In genomic region chr10:75195035-75195763, GRCh38 we compare ENCODE assay signal across 14 cellular contexts. TPM values are rescaled to one million over a fixed set of nuclear protein-coding genes. Genes with fewer than 3 reads are reported as not detected.
DNase-seq lines count a peak whose midpoint lies in the region; ATAC-seq and TF ChIP-seq lines count a peak whose summit lies in the region.
"Had no signal": no experiment of that assay in that cellular context is flagged by ENCODE, and none has a peak within 500 bp of the region (broad histone marks: within the 10 kb centered on the region; RNA-seq: fewer than 3 reads in every experiment).

No MANE protein-coding gene starts in this region.

- H2AFZ ChIP-seq in GM23248 = no peak overlapping the region

- TF ChIP-seq CTCF in fibroblast of pulmonary artery (IDR thresholded peaks at IDR 0.05; ENCODE audit: low read length, missing control alignments) (no peak), right lobe of liver (IDR thresholded peaks at IDR 0.05) (no peak)

- in situ Hi-C loops in GM23248 (cut with MboI) = no loop called here

- H3K27ac ChIP-seq in GM23248 (peak overlapping the region; percentile 36), urinary bladder (ENCODE audit: low read depth) (peak overlapping the region; percentile 48), right lobe of liver (no peak overlapping the region), SJCRH30 (no peak overlapping the region)

- H3K9me2 ChIP-seq in GM23248 (ENCODE audit: insufficient read depth) = no peaks in the 10 kb centered on the region

- H3F3A ChIP-seq in GM23248 (ENCODE audit: insufficient read depth) = peaks cover 21% of the 10 kb centered on the region; the same call in 1 of the 2 replicates

- H3K9ac ChIP-seq in GM23248 (no peak overlapping the region), adipocyte (ENCODE audit: low read length) (no peak overlapping the region)

- peak overlapping the region; percentile 28 for H3K4me2 ChIP-seq in GM23248 (ENCODE audit: unreplicated experiment)

- 0 out of 2 replicates have a peak, but pooled peaks cover 4% of the 10 kb centered on the region for H3K79me2 ChIP-seq in GM23248 (ENCODE audit: insufficient read depth)

- peaks cover 29% of the 10 kb centered on the region for H3K4me1 ChIP-seq in GM23248 (ENCODE audit: insufficient read depth)
- H3K4me1 ChIP-seq in adipocyte (ENCODE audit: control insufficient read depth, insufficient read depth, low read length) = peaks cover 44% of the 10 kb centered on the region
- no peaks in the 10 kb centered on the region for H3K4me1 ChIP-seq in urinary bladder (ENCODE audit: insufficient read depth)
- H3K4me1 ChIP-seq in right lobe of liver = peaks cover 0 to 8% (median 0%) of the 10 kb centered on the region in 4 donors
- H3K4me1 ChIP-seq in SJCRH30 = no peaks in the 10 kb centered on the region

- no peaks in the 10 kb centered on the region for H3K9me3 ChIP-seq in GM23248 (ENCODE audit: low read depth)
- no peaks in the 10 kb centered on the region for H3K9me3 ChIP-seq in adipocyte (ENCODE audit: control insufficient read depth, low read length)
- H3K9me3 ChIP-seq in right lobe of liver = no peaks in the 10 kb centered on the region
- no peaks in the 10 kb centered on the region for H3K9me3 ChIP-seq in SJCRH30 (replicated peaks)

- no peak for TF ChIP-seq POLR2A in right lobe of liver (IDR thresholded peaks at IDR 0.05)

- 84 to 88% methylated on average over 6 of the region's 6 CpGs for WGBS in GM23248 (ENCODE audit: low coverage in 1 of 2, low lambda C conversion rate in 2 of 2, missing lambda C conversion rate in 2 of 2), 2 experiments
- WGBS in urinary bladder = 33% methylated on average over 6 of the region's 6 CpGs
- 78% methylated on average over 6 of the region's 6 CpGs for WGBS in right lobe of liver (ENCODE audit: insufficient coverage, low coverage, low lambda C conversion rate, missing lambda C conversion rate)

- intact Hi-C loops in right lobe of liver (cut with DNase I) = no loop called here

- H3K36me3 ChIP-seq in GM23248 (ENCODE audit: low read depth) (no peaks in the 10 kb centered on the region), adipocyte (ENCODE audit: control insufficient read depth, insufficient read depth, low read length, severe bottlenecking) (no peaks in the 10 kb centered on the region), urinary bladder (ENCODE audit: insufficient read depth) (no peaks in the 10 kb centered on the region), right lobe of liver (no peaks in the 10 kb centered on the region), SJCRH30 (no peaks in the 10 kb centered on the region)

- no peaks in the 10 kb centered on the region for H3K27me3 ChIP-seq in GM23248 (replicated peaks; ENCODE audit: insufficient read depth)
- H3K27me3 ChIP-seq in adipocyte (replicated peaks; ENCODE audit: control insufficient read depth, insufficient read depth, low read length) = no peaks in the 10 kb centered on the region
- H3K27me3 ChIP-seq in right lobe of liver = no peaks in the 10 kb centered on the region
- H3K27me3 ChIP-seq in SJCRH30 = no peaks in the 10 kb centered on the region

- DNase-seq in GM23248 (peak; percentile 82), adipocyte (ENCODE audit: low read depth) (peak; percentile 53), fibroblast of pulmonary artery (ENCODE audit: low read depth) (peak; percentile 41), right lobe of liver (no peak), SJCRH30 (no peak)
- no peak for DNase-seq in stimulated activated naive CD4-positive, alpha-beta T cell (lab: John Stamatoyannopoulos, UW)
- DNase-seq: activated CD4-positive, alpha-beta T cell treated with anti-CD3 and anti-CD28 coated beads for 48 hours; activated T-cell treated with anti-CD3 and anti-CD28 coated beads, Interleukin-2, amount 50 U/mL, for 72 hours; kidney; naive B cell; retina; substantia nigra; T-cell had no signal

- H3K4me3 ChIP-seq in GM23248 (no peak overlapping the region), adipocyte (ENCODE audit: low read length) (no peak overlapping the region), fibroblast of pulmonary artery (replicated peaks; ENCODE audit: low read depth, low read length) (no peak overlapping the region), urinary bladder (ENCODE audit: low read depth, low read length) (no peak overlapping the region), right lobe of liver (no peak overlapping the region), SJCRH30 (no peak overlapping the region)

- H4K20me1 ChIP-seq in GM23248 (ENCODE audit: insufficient read depth) = no peaks in the 10 kb centered on the region

- no peak for ATAC-seq in right lobe of liver
- ATAC-seq: activated T-cell treated with anti-CD3 and anti-CD28 coated beads, Interleukin-2, amount 50 U/mL, for 72 hours; T-cell had no signal

RNA-seq across cellular contexts. Expression of gene VDAC2, which starts 15.4 kb away (rescaled TPM):
- total RNA-seq in GM23248 (2014; rRNA removed; shearing (Covaris generic)) = 145 and 147 TPM in 2 replicates
- 259 and 268 TPM in 2 replicates for polyA plus RNA-seq in GM23248 (2016; fragmentation: Nextera tagmentation; extraction: Ambion mirVana)
- 127 TPM for total RNA-seq in urinary bladder
- polyA plus RNA-seq in urinary bladder = 209 TPM
- total RNA-seq in right lobe of liver = 10 to 100 TPM; 48.3 to 92.7 (median 70.2) TPM
- total RNA-seq in SJCRH30 (2014; rRNA removed; shearing (Covaris generic)) = 275 and 285 TPM in 2 replicates

RNA-seq across cellular contexts. Expression of gene COMTD1, which starts 40.6 kb away (rescaled TPM):
- total RNA-seq in GM23248 (2014; rRNA removed; shearing (Covaris generic)) = 12.6 and 38.3 TPM in 2 replicates
- 8.8 and 9.3 TPM in 2 replicates for polyA plus RNA-seq in GM23248 (2016; fragmentation: Nextera tagmentation; extraction: Ambion mirVana)
- total RNA-seq in urinary bladder = 2.3 TPM
- polyA plus RNA-seq in urinary bladder = 16.3 TPM
- 10 to 100 TPM; 14.3 to 88.7 (median 22.1) TPM for total RNA-seq in right lobe of liver
- 5.6 and 6.1 TPM in 2 replicates for total RNA-seq in SJCRH30 (2014; rRNA removed; shearing (Covaris generic))

Comparison
In these comparisons a context has a peak if more than half of its experiments do, and no peak if none do; other contexts are left out.
1. DNase-seq: peak in GM23248 (single experiment), adipocyte (single experiment) and fibroblast of pulmonary artery (single experiment); none in right lobe of liver (0 of 3), SJCRH30 (0 of 2) and stimulated activated naive CD4-positive, alpha-beta T cell (0 of 6).
2. H3K27ac ChIP-seq: peak in GM23248 (single experiment) and urinary bladder (single experiment); none in right lobe of liver (0 of 3) and SJCRH30 (single experiment).